In genomic region chr1:184225501-184226487, GRCh38 we compare ENCODE assay signal across 2 cellular contexts.
TF ChIP-seq lines count a peak whose summit lies in the region.

No MANE protein-coding gene starts in this region.

TF ChIP-seq in IMR-90, 13 proteins besides CTCF, POLR2A, EP300 and RAD21 (continued from another document):
- TF ChIP-seq USF2 (IDR thresholded peaks at IDR 0.05; ENCODE audit: low read depth, low read length): no peak
- no peak for TF ChIP-seq MXI1 (IDR thresholded peaks at IDR 0.05; ENCODE audit: borderline replicate concordance, low read depth, low read length)
- TF ChIP-seq CHD1 (IDR thresholded peaks at IDR 0.05; ENCODE audit: low read depth, low read length): no peak
- TF ChIP-seq CEBPB (IDR thresholded peaks at IDR 0.05; ENCODE audit: low read depth, low read length): no peak
- TF ChIP-seq NFE2L2 (IDR thresholded peaks at IDR 0.05; ENCODE audit: low read depth, low read length): no peak
- TF ChIP-seq, protein P1, sequence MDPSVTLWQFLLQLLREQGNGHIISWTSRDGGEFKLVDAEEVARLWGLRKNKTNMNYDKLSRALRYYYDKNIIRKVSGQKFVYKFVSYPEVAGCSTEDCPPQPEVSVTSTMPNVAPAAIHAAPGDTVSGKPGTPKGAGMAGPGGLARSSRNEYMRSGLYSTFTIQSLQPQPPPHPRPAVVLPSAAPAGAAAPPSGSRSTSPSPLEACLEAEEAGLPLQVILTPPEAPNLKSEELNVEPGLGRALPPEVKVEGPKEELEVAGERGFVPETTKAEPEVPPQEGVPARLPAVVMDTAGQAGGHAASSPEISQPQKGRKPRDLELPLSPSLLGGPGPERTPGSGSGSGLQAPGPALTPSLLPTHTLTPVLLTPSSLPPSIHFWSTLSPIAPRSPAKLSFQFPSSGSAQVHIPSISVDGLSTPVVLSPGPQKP (IDR thresholded peaks at IDR 0.05; ENCODE audit: borderline replicate concordance, low read depth, low read length): no peak

TF ChIP-seq in neural cell, 6 proteins besides CTCF, POLR2A, EP300 and RAD21 (continued from another document):
- TF ChIP-seq, protein P2, sequence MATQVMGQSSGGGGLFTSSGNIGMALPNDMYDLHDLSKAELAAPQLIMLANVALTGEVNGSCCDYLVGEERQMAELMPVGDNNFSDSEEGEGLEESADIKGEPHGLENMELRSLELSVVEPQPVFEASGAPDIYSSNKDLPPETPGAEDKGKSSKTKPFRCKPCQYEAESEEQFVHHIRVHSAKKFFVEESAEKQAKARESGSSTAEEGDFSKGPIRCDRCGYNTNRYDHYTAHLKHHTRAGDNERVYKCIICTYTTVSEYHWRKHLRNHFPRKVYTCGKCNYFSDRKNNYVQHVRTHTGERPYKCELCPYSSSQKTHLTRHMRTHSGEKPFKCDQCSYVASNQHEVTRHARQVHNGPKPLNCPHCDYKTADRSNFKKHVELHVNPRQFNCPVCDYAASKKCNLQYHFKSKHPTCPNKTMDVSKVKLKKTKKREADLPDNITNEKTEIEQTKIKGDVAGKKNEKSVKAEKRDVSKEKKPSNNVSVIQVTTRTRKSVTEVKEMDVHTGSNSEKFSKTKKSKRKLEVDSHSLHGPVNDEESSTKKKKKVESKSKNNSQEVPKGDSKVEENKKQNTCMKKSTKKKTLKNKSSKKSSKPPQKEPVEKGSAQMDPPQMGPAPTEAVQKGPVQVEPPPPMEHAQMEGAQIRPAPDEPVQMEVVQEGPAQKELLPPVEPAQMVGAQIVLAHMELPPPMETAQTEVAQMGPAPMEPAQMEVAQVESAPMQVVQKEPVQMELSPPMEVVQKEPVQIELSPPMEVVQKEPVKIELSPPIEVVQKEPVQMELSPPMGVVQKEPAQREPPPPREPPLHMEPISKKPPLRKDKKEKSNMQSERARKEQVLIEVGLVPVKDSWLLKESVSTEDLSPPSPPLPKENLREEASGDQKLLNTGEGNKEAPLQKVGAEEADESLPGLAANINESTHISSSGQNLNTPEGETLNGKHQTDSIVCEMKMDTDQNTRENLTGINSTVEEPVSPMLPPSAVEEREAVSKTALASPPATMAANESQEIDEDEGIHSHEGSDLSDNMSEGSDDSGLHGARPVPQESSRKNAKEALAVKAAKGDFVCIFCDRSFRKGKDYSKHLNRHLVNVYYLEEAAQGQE (IDR thresholded peaks at IDR 0.05; ENCODE audit: borderline replicate concordance): peak; percentile 72
- TF ChIP-seq POLR2AphosphoS5 (IDR thresholded peaks at IDR 0.05): peak; percentile 25
